Comparison of ENCODE assay signal across 18 cellular contexts in genomic region chr6:1044040-1044836, GRCh38.
DNase-seq lines count a peak whose midpoint lies in the region; ATAC-seq and TF ChIP-seq lines count a peak whose summit lies in the region.
"Had no signal": no experiment of that assay in that cellular context is flagged by ENCODE, and none has a peak within 500 bp of the region (broad histone marks: within the 10 kb centered on the region; RNA-seq: fewer than 3 reads in every experiment).

No MANE protein-coding gene starts in this region.

- H3K36me3 ChIP-seq in endodermal cell (ENCODE audit: control insufficient read depth, insufficient read depth, low read length): no peaks in the 10 kb centered on the region
- no peaks in the 10 kb centered on the region for H3K36me3 ChIP-seq in mucosa of descending colon (ENCODE audit: low read depth)
- no peaks in the 10 kb centered on the region for H3K36me3 ChIP-seq in vagina
- H3K36me3 ChIP-seq: BLaER1 treated with 17β-estradiol and CSF1 and Interleukin-3, amounts not matched to agents 10 nM and 100 nM; HAP-1; Peyer's patch had no signal

- no peak overlapping the region for H3K4me3 Mint-ChIP-seq in endodermal cell

- no peak for TF ChIP-seq CTCF in endodermal cell (conservative IDR thresholded peaks at IDR 0.05)
- TF ChIP-seq CTCF in mucosa of descending colon (IDR thresholded peaks at IDR 0.05): no peak
- no peak for TF ChIP-seq CTCF in vagina (IDR thresholded peaks at IDR 0.05)

- H3K27ac Mint-ChIP-seq in endodermal cell: no peak overlapping the region

- H3K4me1 ChIP-seq in right cardiac atrium (ENCODE audit: control insufficient read depth, insufficient read depth, low read length): no peaks in the 10 kb centered on the region
- peaks cover 8% of the 10 kb centered on the region for H3K4me1 ChIP-seq in endodermal cell (ENCODE audit: control insufficient read depth, insufficient read depth, low read length)
- H3K4me1 ChIP-seq in mucosa of descending colon (ENCODE audit: low read depth): peaks cover 28% of the 10 kb centered on the region
- H3K4me1 ChIP-seq in vagina: no peaks in the 10 kb centered on the region
- H3K4me1 ChIP-seq: HAP-1, Peyer's patch had no signal

- H3K27me3 ChIP-seq in right cardiac atrium (ENCODE audit: control insufficient read depth, insufficient read depth) (peaks cover 8% of the 10 kb centered on the region), endodermal cell (ENCODE audit: control insufficient read depth, insufficient read depth, low read length, poor library complexity, severe bottlenecking) (no peaks in the 10 kb centered on the region), vagina (no peaks in the 10 kb centered on the region)
- H3K27me3 ChIP-seq: BLaER1 treated with 17β-estradiol and CSF1 and Interleukin-3, amounts not matched to agents 10 nM and 100 nM; Peyer's patch had no signal

- TF ChIP-seq POLR2A in vagina (IDR thresholded peaks at IDR 0.05): no peak

- intact Hi-C loops in cardiac septum (cut with DNase I) (no loop called here), right cardiac atrium (cut with DNase I) (no loop called here), mucosa of descending colon (cut with DNase I, micrococcal nuclease) (no loop called here), vagina (cut with DNase I) (no loop called here)

- H3K9ac ChIP-seq in endodermal cell (ENCODE audit: extremely low read depth, low read length, poor library complexity, severe bottlenecking): no peak overlapping the region
- H3K9ac ChIP-seq: BLaER1 treated with 17β-estradiol and CSF1 and Interleukin-3, amounts not matched to agents 10 nM and 100 nM had no signal

- no peak for ATAC-seq in right cardiac atrium
- peak; percentile 90 for ATAC-seq in mucosa of descending colon
- ATAC-seq in GM18502 (IDR thresholded peaks at IDR 0.05; ENCODE audit: poor library complexity, unreplicated experiment): no peak
- ATAC-seq in HG03280 (IDR thresholded peaks at IDR 0.05; ENCODE audit: unreplicated experiment): no peak
- no peak for ATAC-seq in HG02678 (IDR thresholded peaks at IDR 0.05; ENCODE audit: unreplicated experiment)
- ATAC-seq: GM12878 had no signal

- no peaks in the 10 kb centered on the region for H3K36me3 Mint-ChIP-seq in endodermal cell (ENCODE audit: low read depth)

- WGBS in right cardiac atrium: 65% methylated on average over 7 of the region's 7 CpGs
- 91 to 96% methylated on average over 6 to 7 of the region's 7 CpGs for WGBS in endodermal cell (ENCODE audit: insufficient coverage in 1 of 2, insufficient read length in 1 of 2), 2 experiments

- H3K9me3 ChIP-seq in right cardiac atrium (ENCODE audit: control insufficient read depth, low read length) (no peaks in the 10 kb centered on the region), endodermal cell (ENCODE audit: control insufficient read depth, low read length) (peaks cover 10% of the 10 kb centered on the region), mucosa of descending colon (no peaks in the 10 kb centered on the region), vagina (no peaks in the 10 kb centered on the region)
- H3K9me3 ChIP-seq: BLaER1 treated with 17β-estradiol and CSF1 and Interleukin-3, amounts not matched to agents 10 nM and 100 nM; HAP-1; Peyer's patch had no signal

- H3K4me3 ChIP-seq in right cardiac atrium (ENCODE audit: low read length) (no peak overlapping the region), endodermal cell (ENCODE audit: low read length) (no peak overlapping the region), mucosa of descending colon (no peak overlapping the region), vagina (no peak overlapping the region)
- H3K4me3 ChIP-seq: BLaER1 treated with 17β-estradiol and CSF1 and Interleukin-3, amounts not matched to agents 10 nM and 100 nM; GM12878; HAP-1; Peyer's patch had no signal

- H3K9me3 Mint-ChIP-seq in endodermal cell: peaks cover 9% of the 10 kb centered on the region

- peaks cover 28% of the 10 kb centered on the region for H3K4me1 Mint-ChIP-seq in endodermal cell

- H3K27ac ChIP-seq in right cardiac atrium (ENCODE audit: low read length) (no peak overlapping the region), endodermal cell (ENCODE audit: low read depth, low read length) (no peak overlapping the region), vagina (no peak overlapping the region)
- H3K27ac ChIP-seq: BLaER1 treated with 17β-estradiol and CSF1 and Interleukin-3, amounts not matched to agents 10 nM and 100 nM; Peyer's patch had no signal

- peaks cover 27% of the 10 kb centered on the region for H3K27me3 Mint-ChIP-seq in endodermal cell (ENCODE audit: insufficient read depth)

- peak; percentile 35 for DNase-seq in cardiac septum (ENCODE audit: low spot score)
- no peak for DNase-seq in right cardiac atrium
- peak; percentile 44 for DNase-seq in endodermal cell
- DNase-seq in mucosa of descending colon: peak in 1 of 3 donors; percentile 46
- DNase-seq in vagina (ENCODE audit: extremely low spot score in 2 of 2): peak; percentile 61 to 77
- DNase-seq: 8988T, DMS79, NCI-H1092 treated with DMSO at 0.1 percent for 48 hours, NCI-H1694, NCI-H446, Peyer's patch, Right ventricle myocardium superior had no signal

Comparison
In these comparisons a context has a peak if more than half of its experiments do, and no peak if none do; other contexts are left out.
1. DNase-seq: peak in cardiac septum (single experiment), endodermal cell (single experiment) and vagina (2 of 2); none in right cardiac atrium (0 of 3).